19 cellular contexts compared by ENCODE assay signal in genomic region chr13:24199016-24199415, GRCh38. TPM values are rescaled to one million over a fixed set of nuclear protein-coding genes. Genes with fewer than 3 reads are reported as not detected.
DNase-seq lines count a peak whose midpoint lies in the region; ATAC-seq and TF ChIP-seq lines count a peak whose summit lies in the region.
"Had no signal": no experiment of that assay in that cellular context is flagged by ENCODE, and none has a peak within 500 bp of the region (broad histone marks: within the 10 kb centered on the region; RNA-seq: fewer than 3 reads in every experiment).

No MANE protein-coding gene starts in this region.

- peaks cover 8% of the 10 kb centered on the region for H3K4me1 ChIP-seq in rectal smooth muscle tissue (ENCODE audit: control insufficient read depth, insufficient read depth, low read length)

- H3K4me3 ChIP-seq in fibroblast of the aortic adventitia (ENCODE audit: low read depth, low read length) (no peak overlapping the region), rectal smooth muscle tissue (ENCODE audit: low read length) (no peak overlapping the region)

- no peak overlapping the region for H3K9ac ChIP-seq in rectal smooth muscle tissue (ENCODE audit: low read length)

- TF ChIP-seq CTCF in VCaP (conservative IDR thresholded peaks at IDR 0.05) (no peak), fibroblast of the aortic adventitia (IDR thresholded peaks at IDR 0.05; ENCODE audit: insufficient read depth, low read length) (no peak)

- H3K36me3 ChIP-seq in rectal smooth muscle tissue (ENCODE audit: control insufficient read depth, insufficient read depth, low read length) = no peaks in the 10 kb centered on the region

- H3K27ac ChIP-seq in VCaP (0 out of 2 replicates have a peak overlapping the region, but pooled peaks have one; percentile 86), rectal smooth muscle tissue (ENCODE audit: low read depth, low read length) (peak overlapping the region; percentile 64)
- H3K27ac ChIP-seq: C4-2B, RWPE1 had no signal

- DNase-seq in fibroblast of the aortic adventitia (ENCODE audit: low read depth) = peak; percentile 37
- no peak for DNase-seq in activated naive CD4-positive, alpha-beta T cell treated with Interleukin-2 at 50 U/mL for 16 hours
- no peak for DNase-seq in HT-29 (ENCODE audit: low spot score)
- no peak for DNase-seq in NCI-H2196 treated with DMSO at 0.1 percent for 48 hours (lab: John Stamatoyannopoulos, UW; ENCODE audit: unreplicated experiment)
- DNase-seq: COR-L47; DMS153; MV-4-11; NCI-H1436; NCI-H2081; NCI-H226; NCI-H526 treated with DMSO at 0.1 percent for 48 hours; NK-92 treated with Interleukin-12 subunit alpha and Interleukin-12 subunit beta, amount 100 ng/mL, for 24 hours; OCI-M1 had no signal

- no peaks in the 10 kb centered on the region for H3K27me3 ChIP-seq in rectal smooth muscle tissue (ENCODE audit: control insufficient read depth, insufficient read depth, low read length)

- no peak for ATAC-seq in GM19324 (IDR thresholded peaks at IDR 0.05; ENCODE audit: low FRiP score, unreplicated experiment)
- ATAC-seq: HCT116 had no signal

RNA-seq across cellular contexts. Expression of gene SPATA13, which starts 38.5 kb away (rescaled TPM):
- total RNA-seq in fibroblast of the aortic adventitia (ENCODE audit: low replicate concordance) = 12.2 and 17.3 TPM in 2 replicates
- total RNA-seq in HT-29 (2014; rRNA removed; shearing (Covaris generic)) = 52.5 and 71.1 TPM in 2 replicates
